ENCODE assay signal across 9 cellular contexts in genomic region chr19:48102870-48103751, GRCh38. TPM values are rescaled to one million over a fixed set of nuclear protein-coding genes. Genes with fewer than 3 reads are reported as not detected.
DNase-seq lines count a peak whose midpoint lies in the region; ATAC-seq and TF ChIP-seq lines count a peak whose summit lies in the region.
"Had no signal": no experiment of that assay in that cellular context is flagged by ENCODE, and none has a peak within 500 bp of the region (broad histone marks: within the 10 kb centered on the region; RNA-seq: fewer than 3 reads in every experiment).

No MANE protein-coding gene starts in this region.

- no peak for ATAC-seq in psoas muscle
- ATAC-seq in HG03025 (IDR thresholded peaks at IDR 0.05; ENCODE audit: low FRiP score, unreplicated experiment) = no peak
- ATAC-seq in HG02852 (IDR thresholded peaks at IDR 0.05; ENCODE audit: unreplicated experiment) = no peak

- H3K36me3 ChIP-seq in psoas muscle (ENCODE audit: insufficient read depth in 1 of 2, low read depth in 1 of 2) = peaks cover 3 to 77% of the 10 kb centered on the region in 2 donors

- no peak overlapping the region for H3K27ac ChIP-seq in psoas muscle
- H3K27ac ChIP-seq: BLaER1 treated with 17β-estradiol and CSF1 and Interleukin-3, amounts not matched to agents 10 nM and 100 nM had no signal

- H3K4me1 ChIP-seq in psoas muscle = peaks cover 13% of the 10 kb centered on the region

- TF ChIP-seq CTCF in epithelial cell of esophagus (IDR thresholded peaks at IDR 0.05; ENCODE audit: insufficient read depth, low read depth, low read length, missing control alignments) (peak; percentile 40), psoas muscle (IDR thresholded peaks at IDR 0.05) (peak; percentile 43)

- H3K4me3 ChIP-seq in epithelial cell of esophagus (ENCODE audit: low read length) (no peak overlapping the region), psoas muscle (no peak overlapping the region)
- H3K4me3 ChIP-seq: BLaER1 treated with 17β-estradiol and CSF1 and Interleukin-3, amounts not matched to agents 10 nM and 100 nM had no signal

- H3K9me3 ChIP-seq in psoas muscle = no peaks in the 10 kb centered on the region

- intact Hi-C loops in psoas muscle (cut with DNase I) = no loop called here

- WGBS in psoas muscle, 3 donors = 66% methylated on average over 13 of the region's 13 CpGs

- H3K27me3 ChIP-seq in psoas muscle (ENCODE audit: insufficient read depth in 3 of 3, low read length in 2 of 3) = no peaks in the 10 kb centered on the region
- H3K27me3 ChIP-seq: BLaER1 treated with 17β-estradiol and CSF1 and Interleukin-3, amounts not matched to agents 10 nM and 100 nM had no signal

- DNase-seq in NCI-H1417 (lab: John Stamatoyannopoulos, UW) (peak in 2 of 3 experiments; percentile 13 to 14), NCI-H1417 treated with DMSO at 0.1 percent for 48 hours (lab: John Stamatoyannopoulos, UW) (no peak), Kasumi-1 (lab: John Stamatoyannopoulos, UW) (peak; percentile 51 to 54), SW480 (ENCODE audit: low spot score) (peak; percentile 65), epithelial cell of esophagus (ENCODE audit: low read depth) (peak; percentile 74), psoas muscle (no peak)

RNA-seq across cellular contexts. Expression of gene PLA2G4C, which starts 7.5 kb away (rescaled TPM):
- 100 to 1,000 TPM in 1 of 4 donors, 10 to 100 TPM in 3; 34.2 to 114 (median 70.8) TPM for total RNA-seq in psoas muscle
- polyA plus RNA-seq in psoas muscle = 10 to 100 TPM; 11.8 to 23.9 (median 21.9) TPM

RNA-seq across cellular contexts. Expression of gene CABP5, which starts 59.2 kb away (rescaled TPM):
- under 1 TPM in 1 of 4 donors, not detected in 3; 0.18 TPM for total RNA-seq in psoas muscle
- not detected for polyA plus RNA-seq in psoas muscle

Comparison
In these comparisons a context has a peak if more than half of its experiments do, and no peak if none do; other contexts are left out.
1. DNase-seq: peak in NCI-H1417 (2 of 3), Kasumi-1 (2 of 2), SW480 (single experiment) and epithelial cell of esophagus (single experiment); none in NCI-H1417 treated with DMSO at 0.1 percent for 48 hours (single experiment) and psoas muscle (0 of 2).